25 cellular contexts compared by ENCODE assay signal in the genomic region with DNA sequence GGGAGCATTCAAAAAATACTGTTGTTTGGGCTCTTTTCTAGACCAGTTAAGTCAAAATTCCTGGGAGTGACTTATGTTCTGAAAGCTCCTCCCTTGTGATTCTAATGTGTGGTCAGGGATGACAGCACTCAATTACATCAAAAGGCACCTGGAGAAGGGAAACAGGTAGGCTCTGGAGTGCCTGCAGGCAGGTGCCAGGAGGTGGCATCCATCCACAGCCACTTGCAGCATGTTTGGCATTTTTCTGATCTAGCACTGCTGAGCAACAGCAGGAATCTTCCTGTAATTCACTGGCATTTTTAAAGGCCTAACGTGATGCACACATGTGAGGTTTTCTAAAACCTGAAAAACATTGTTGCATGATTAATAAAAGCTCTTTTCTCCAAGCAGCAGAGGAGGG.
A peak's percentile ranks its signal among the peaks of the same experiment; 100 is the strongest.
DNase-seq lines count a peak whose midpoint lies in the region; ATAC-seq and TF ChIP-seq lines count a peak whose summit lies in the region.
"Had no signal": no experiment of that assay in that cellular context is flagged by ENCODE, and none has a peak within 500 bp of the region (broad histone marks: within the 10 kb centered on the region; RNA-seq: fewer than 3 reads in every experiment).

No MANE protein-coding gene starts in this region.

- POLR2A ChIA-PET in A673 (lab: Charles Lee; ENCODE audit: low non-redundant PET) = no interaction called here

- CTCF ChIA-PET in A673 (lab: Charles Lee) = no interaction called here

- intact Hi-C loops in A673 (cut with micrococcal nuclease; ENCODE audit: unreplicated experiment) = no loop called here

- peak overlapping the region; percentile 49 for H3K27ac ChIP-seq in A673 (ENCODE audit: low read depth, low read length, poor library complexity, severe bottlenecking)
- H3K27ac ChIP-seq: BLaER1 treated with 17β-estradiol and CSF1 and Interleukin-3, amounts not matched to agents 10 nM and 100 nM; coronary artery; sigmoid colon had no signal

- H3K4me3 ChIP-seq in A673 (ENCODE audit: low read depth, low read length, poor library complexity, severe bottlenecking) = no peak overlapping the region
- H3K4me3 ChIP-seq: BLaER1 treated with 17β-estradiol and CSF1 and Interleukin-3, amounts not matched to agents 10 nM and 100 nM; breast epithelium; coronary artery; sigmoid colon had no signal

- TF ChIP-seq CTCF in A673 (conservative IDR thresholded peaks at IDR 0.05; ENCODE audit: low read depth, low read length) = no peak
- peak; percentile 17; the same call in 1 of the 2 replicates for TF ChIP-seq CTCF in LNCAP (IDR thresholded peaks at IDR 0.05)

- BruUV-seq in A673 (replicated peaks; lab: Mats Ljungman, UMichigan) = no TSS peak

- H3K36me3 ChIP-seq in A673 (ENCODE audit: insufficient read depth, low read length, poor library complexity, severe bottlenecking) = no peaks in the 10 kb centered on the region
- H3K36me3 ChIP-seq: BLaER1 treated with 17β-estradiol and CSF1 and Interleukin-3, amounts not matched to agents 10 nM and 100 nM; breast epithelium; sigmoid colon had no signal

- no peak for ATAC-seq in GM21723 (IDR thresholded peaks at IDR 0.05; ENCODE audit: unreplicated experiment)
- no peak for ATAC-seq in GM21737 (IDR thresholded peaks at IDR 0.05; ENCODE audit: unreplicated experiment)
- ATAC-seq: HCT116; left lobe of liver; natural killer cell treated with Interleukin-12 subunit alpha and Interleukin-12 subunit beta and Interleukin-15 and Interleukin-18, amount 100 ng/mL, for 72 hours had no signal

- peaks cover 8% of the 10 kb centered on the region for H3K9me3 ChIP-seq in A673 (ENCODE audit: low read depth, low read length, poor library complexity, severe bottlenecking)
- H3K9me3 ChIP-seq: sigmoid colon had no signal

- peaks cover 35% of the 10 kb centered on the region for H3K4me1 ChIP-seq in A673 (ENCODE audit: insufficient read depth, low read length, poor library complexity, severe bottlenecking)

- DNase-seq in A673 (ENCODE audit: low spot score) = no peak
- peak; percentile 26 for DNase-seq in SW480 (ENCODE audit: low spot score)
- DNase-seq in iPS-NIHi11 (ENCODE audit: low spot score) = peak; percentile 31
- no peak for DNase-seq in GOT3 (lab: John Stamatoyannopoulos, UW)
- no peak for DNase-seq in activated T-cell treated with anti-CD3 and anti-CD28 coated beads, Interleukin-2, amount 50 U/mL, for 1 hour
- DNase-seq: activated CD4-positive, alpha-beta T cell treated with anti-CD3 and anti-CD28 coated beads for 4 hours; activated naive CD4-positive, alpha-beta T cell treated with Interleukin-2 at 50 U/mL for 16 hours; activated T-cell treated with anti-CD3 and anti-CD28 coated beads, Interleukin-2, amount 50 U/mL, for 48 hours; amniotic stem cell; Calu3; head of caudate nucleus; KG1; midbrain; NCI-H82; SHP77; sigmoid colon had no signal

- no peaks in the 10 kb centered on the region for H3K27me3 ChIP-seq in A673 (replicated peaks; ENCODE audit: insufficient read depth, low read depth, low read length, poor library complexity)
- H3K27me3 ChIP-seq: BLaER1 treated with 17β-estradiol and CSF1 and Interleukin-3, amounts not matched to agents 10 nM and 100 nM; breast epithelium; sigmoid colon had no signal

Comparison
In these comparisons a context has a peak if more than half of its experiments do, and no peak if none do; other contexts are left out.
1. DNase-seq: peak in SW480 (single experiment) and iPS-NIHi11 (single experiment); none in A673 (single experiment), GOT3 (single experiment) and activated T-cell treated with anti-CD3 and anti-CD28 coated beads, Interleukin-2, amount 50 U/mL, for 1 hour (single experiment).